ENCODE assay signal across 20 cellular contexts in genomic region chr6:158969148-158969547, GRCh38. TPM values are rescaled to one million over a fixed set of nuclear protein-coding genes. Genes with fewer than 3 reads are reported as not detected.
A peak's percentile ranks its signal among the peaks of the same experiment; 100 is the strongest.
DNase-seq lines count a peak whose midpoint lies in the region; ATAC-seq, FAIRE-seq and TF ChIP-seq lines count a peak whose summit lies in the region.
"Had no signal": no experiment of that assay in that cellular context is flagged by ENCODE, and none has a peak within 500 bp of the region (broad histone marks: within the 10 kb centered on the region; RNA-seq: fewer than 3 reads in every experiment).

No MANE protein-coding gene starts in this region.

- peaks cover 10 to 13% of the 10 kb centered on the region in 2 donors for H3K9me3 Mint-ChIP-seq in stimulated activated naive B cell treated with anti-CD40 and anti-IgM and Interleukin-4, amounts not matched to agents 10 μg/mL and 1 μg/mL and 100 μg/mL, for 72 hours

- H3K27ac ChIP-seq in brain microvascular endothelial cell, result no peak overlapping the region
- H3K27ac ChIP-seq: SJCRH30 had no signal

- H3K4me1 Mint-ChIP-seq in stimulated activated naive B cell treated with anti-CD40 and anti-IgM and Interleukin-4, amounts not matched to agents 10 μg/mL and 1 μg/mL and 100 μg/mL, for 72 hours, result peaks cover 2 to 8% of the 10 kb centered on the region in 2 donors

- H3K27me3 Mint-ChIP-seq in stimulated activated naive B cell treated with anti-CD40 and anti-IgM and Interleukin-4, amounts not matched to agents 10 μg/mL and 1 μg/mL and 100 μg/mL, for 72 hours, result no peaks in the 10 kb centered on the region
- H3K27me3 Mint-ChIP-seq: CD4-positive, alpha-beta T cell had no signal

- H3K36me3 Mint-ChIP-seq in stimulated activated naive B cell treated with anti-CD40 and anti-IgM and Interleukin-4, amounts not matched to agents 10 μg/mL and 1 μg/mL and 100 μg/mL, for 72 hours, result peaks cover 14 to 15% of the 10 kb centered on the region in 2 donors

- H3K36me3 ChIP-seq in brain microvascular endothelial cell (replicated peaks), result no peaks in the 10 kb centered on the region
- H3K36me3 ChIP-seq: BE2C, SJCRH30 had no signal

- in situ Hi-C loops in brain microvascular endothelial cell (cut with HindIII; ENCODE audit: low pct_ligation_motif_present, low sequenced_read_pairs), result loop anchor here (25.0 kb wide), 1 partner anchor 257 kb away; no protein-coding TSS in a partner anchor

- TF ChIP-seq CTCF in brain microvascular endothelial cell (IDR thresholded peaks at IDR 0.05; ENCODE audit: low read depth, low read length, missing control alignments), result no peak

- no peak for ATAC-seq in stimulated activated naive B cell treated with anti-CD40 and anti-IgM and Interleukin-4, amounts not matched to agents 10 μg/mL and 1 μg/mL and 100 μg/mL, for 72 hours (replicated peaks)
- ATAC-seq: PC-3 had no signal

- H3K27ac Mint-ChIP-seq in stimulated activated naive B cell treated with anti-CD40 and anti-IgM and Interleukin-4, amounts not matched to agents 10 μg/mL and 1 μg/mL and 100 μg/mL, for 72 hours, result no peak overlapping the region
- H3K27ac Mint-ChIP-seq: CD4-positive, alpha-beta T cell had no signal

- H3K4me3 Mint-ChIP-seq in stimulated activated naive B cell treated with anti-CD40 and anti-IgM and Interleukin-4, amounts not matched to agents 10 μg/mL and 1 μg/mL and 100 μg/mL, for 72 hours, result no peak overlapping the region
- H3K4me3 Mint-ChIP-seq: CD4-positive, alpha-beta T cell had no signal

- peak; percentile 13 for FAIRE-seq in G401.6 (lab: Jason Lieb, UNC)

- H3K27me3 ChIP-seq in brain microvascular endothelial cell (replicated peaks), result no peaks in the 10 kb centered on the region
- H3K27me3 ChIP-seq: BE2C, SJCRH30 had no signal

- H3K4me3 ChIP-seq in brain microvascular endothelial cell (ENCODE audit: low read depth, low read length), result no peak overlapping the region
- H3K4me3 ChIP-seq: SJCRH30 had no signal

- DNase-seq in M059J (ENCODE audit: low read depth) (peak; percentile 16), amniotic epithelial cell (ENCODE audit: low read depth) (peak; percentile 29), kidney glomerular epithelial cell (lab: John Stamatoyannopoulos, UW) (peak; percentile 1), NCI-H187 (lab: John Stamatoyannopoulos, UW) (no peak), brain microvascular endothelial cell (no peak)
- DNase-seq in stimulated activated naive B cell treated with anti-CD40 and anti-IgM and Interleukin-4, amounts not matched to agents 10 μg/mL and 1 μg/mL and 100 μg/mL, for 72 hours, result no peak
- no peak for DNase-seq in stimulated activated CD4-positive, alpha-beta T cell treated with anti-CD3 and anti-CD28 coated beads, Interleukin-1b, Interleukin-23, amount 100 ng/mL, for 48 hours
- DNase-seq: BE2C; Calu3; CD4-positive, alpha-beta T cell; DMS53; HCEC 1CT; KBM-7; NCI-H1048; NCI-H146; NCI-H2107; NCI-H748 treated with DMSO at 0.1 percent for 48 hours; PC-3; SJCRH30 had no signal

RNA-seq across cellular contexts. Expression of gene RSPH3, which starts 30.9 kb away (rescaled TPM):
- 3.4 and 9.6 TPM in 2 replicates for total RNA-seq in M059J (2014; rRNA removed; shearing (Covaris generic))

Comparison
In these comparisons a context has a peak if more than half of its experiments do, and no peak if none do; other contexts are left out.
1. DNase-seq: peak in M059J (single experiment), amniotic epithelial cell (single experiment) and kidney glomerular epithelial cell (single experiment); none in stimulated activated naive B cell treated with anti-CD40 and anti-IgM and Interleukin-4, amounts not matched to agents 10 μg/mL and 1 μg/mL and 100 μg/mL, for 72 hours (single experiment), stimulated activated CD4-positive, alpha-beta T cell treated with anti-CD3 and anti-CD28 coated beads, Interleukin-1b, Interleukin-23, amount 100 ng/mL, for 48 hours (single experiment), NCI-H187 (0 of 2) and brain microvascular endothelial cell (single experiment).